In genomic region chr10:110858297-110858934, GRCh38 we compare ENCODE assay signal across 10 cellular contexts. TPM values are rescaled to one million over a fixed set of nuclear protein-coding genes. Genes with fewer than 3 reads are reported as not detected.
DNase-seq lines count a peak whose midpoint lies in the region; ATAC-seq and TF ChIP-seq lines count a peak whose summit lies in the region.
"Had no signal": no experiment of that assay in that cellular context is flagged by ENCODE, and none has a peak within 500 bp of the region (broad histone marks: within the 10 kb centered on the region; RNA-seq: fewer than 3 reads in every experiment).

No MANE protein-coding gene starts in this region.

- H3K4me3 ChIP-seq in thymus (ENCODE audit: low read length): no peak overlapping the region

- no peaks in the 10 kb centered on the region for H3K9me3 ChIP-seq in thymus (ENCODE audit: control insufficient read depth)

- 65% methylated on average over 1 of the region's 1 CpG for WGBS in thymus

- no peak for TF ChIP-seq CTCF in glutamatergic neuron (IDR thresholded peaks at IDR 0.05; ENCODE audit: partially characterized antibody, unreplicated experiment)

- H3K27ac ChIP-seq in thymus (ENCODE audit: low read depth): peak overlapping the region; percentile 86

- DNase-seq in activated naive CD4-positive, alpha-beta T cell treated with anti-CD3 and anti-CD28 coated beads, Interleukin-2, amount 10 ng/mL, durations not matched to agents 7 days and 5 days: no peak
- DNase-seq in activated naive CD4-positive, alpha-beta T cell treated with anti-CD3 and anti-CD28 coated beads, Interleukin-2, amount 50 U/mL, for 16 hours: no peak
- peak; percentile 5 for DNase-seq in T-helper 2 cell treated with Interferon-gamma antibody and Interleukin-4, amounts not matched to agents 5 μg/mL and 100 μg/mL, for 36 hours (ENCODE audit: low spot score)
- no peak for DNase-seq in glutamatergic neuron
- DNase-seq: activated CD4-positive, alpha-beta T cell treated with anti-CD3 and anti-CD28 coated beads, Interleukin-2, amount 50 U/mL, for 4 hours; cortex of kidney had no signal

- H3K36me3 Mint-ChIP-seq in activated naive CD4-positive, alpha-beta T cell treated with anti-CD3 and anti-CD28 coated beads, Interleukin-2, amount 10 ng/mL, durations not matched to agents 7 days and 5 days: peaks cover 2% of the 10 kb centered on the region
- peaks cover 7% of the 10 kb centered on the region for H3K36me3 Mint-ChIP-seq in T-helper 2 cell treated with Interferon-gamma antibody and Interleukin-4, amounts not matched to agents 5 μg/mL and 100 μg/mL, for 36 hours (ENCODE audit: low read depth)
- H3K36me3 Mint-ChIP-seq in glutamatergic neuron (ENCODE audit: unreplicated experiment): no peaks in the 10 kb centered on the region

- H3K27me3 Mint-ChIP-seq in activated naive CD4-positive, alpha-beta T cell treated with anti-CD3 and anti-CD28 coated beads, Interleukin-2, amount 10 ng/mL, durations not matched to agents 7 days and 5 days: no peaks in the 10 kb centered on the region
- H3K27me3 Mint-ChIP-seq in T-helper 2 cell treated with Interferon-gamma antibody and Interleukin-4, amounts not matched to agents 5 μg/mL and 100 μg/mL, for 36 hours (ENCODE audit: low read depth): no peaks in the 10 kb centered on the region
- H3K27me3 Mint-ChIP-seq in glutamatergic neuron (ENCODE audit: unreplicated experiment): peaks cover 13% of the 10 kb centered on the region

- peak overlapping the region; percentile 6 for H3K4me3 Mint-ChIP-seq in activated naive CD4-positive, alpha-beta T cell treated with anti-CD3 and anti-CD28 coated beads, Interleukin-2, amount 10 ng/mL, durations not matched to agents 7 days and 5 days
- H3K4me3 Mint-ChIP-seq in T-helper 2 cell treated with Interferon-gamma antibody and Interleukin-4, amounts not matched to agents 5 μg/mL and 100 μg/mL, for 36 hours: peak overlapping the region; percentile 58
- no peak overlapping the region for H3K4me3 Mint-ChIP-seq in glutamatergic neuron (ENCODE audit: unreplicated experiment)

- no peak for ATAC-seq in GM18858 (IDR thresholded peaks at IDR 0.05; ENCODE audit: unreplicated experiment)
- ATAC-seq in HG02870 (IDR thresholded peaks at IDR 0.05; ENCODE audit: unreplicated experiment): no peak
- ATAC-seq in HG03196 (IDR thresholded peaks at IDR 0.05; ENCODE audit: unreplicated experiment): no peak

- no peaks in the 10 kb centered on the region for H3K36me3 ChIP-seq in thymus (ENCODE audit: control insufficient read depth, insufficient read depth)

- CTCF ChIA-PET in activated naive CD4-positive, alpha-beta T cell treated with anti-CD3 and anti-CD28 coated beads, Interleukin-2, amount 10 ng/mL, durations not matched to agents 7 days and 5 days (lab: Charles Lee): interaction anchor here (1.2 to 3.5 kb wide), 6 partner anchors 9 to 55 kb away, joined by 3 to 16 read pairs (median 4); no protein-coding TSS in a partner anchor

- peak overlapping the region; percentile 95 for H3K27ac Mint-ChIP-seq in activated naive CD4-positive, alpha-beta T cell treated with anti-CD3 and anti-CD28 coated beads, Interleukin-2, amount 10 ng/mL, durations not matched to agents 7 days and 5 days
- peak overlapping the region; percentile 82 for H3K27ac Mint-ChIP-seq in T-helper 2 cell treated with Interferon-gamma antibody and Interleukin-4, amounts not matched to agents 5 μg/mL and 100 μg/mL, for 36 hours
- H3K27ac Mint-ChIP-seq in glutamatergic neuron (ENCODE audit: unreplicated experiment): peak overlapping the region; percentile 78

- no peaks in the 10 kb centered on the region for H3K27me3 ChIP-seq in thymus (ENCODE audit: control insufficient read depth, insufficient read depth)

- peaks cover 7% of the 10 kb centered on the region for H3K9me3 Mint-ChIP-seq in activated naive CD4-positive, alpha-beta T cell treated with anti-CD3 and anti-CD28 coated beads, Interleukin-2, amount 10 ng/mL, durations not matched to agents 7 days and 5 days
- H3K9me3 Mint-ChIP-seq in T-helper 2 cell treated with Interferon-gamma antibody and Interleukin-4, amounts not matched to agents 5 μg/mL and 100 μg/mL, for 36 hours: peaks cover 8% of the 10 kb centered on the region
- H3K9me3 Mint-ChIP-seq in glutamatergic neuron (ENCODE audit: unreplicated experiment): peaks cover 13% of the 10 kb centered on the region

- peaks cover 52% of the 10 kb centered on the region for H3K4me1 ChIP-seq in thymus (ENCODE audit: control insufficient read depth, insufficient read depth, low read length)

- peaks cover 90% of the 10 kb centered on the region for H3K4me1 Mint-ChIP-seq in activated naive CD4-positive, alpha-beta T cell treated with anti-CD3 and anti-CD28 coated beads, Interleukin-2, amount 10 ng/mL, durations not matched to agents 7 days and 5 days
- H3K4me1 Mint-ChIP-seq in T-helper 2 cell treated with Interferon-gamma antibody and Interleukin-4, amounts not matched to agents 5 μg/mL and 100 μg/mL, for 36 hours (ENCODE audit: low read depth): peaks cover 61% of the 10 kb centered on the region
- peaks cover 30% of the 10 kb centered on the region for H3K4me1 Mint-ChIP-seq in glutamatergic neuron (ENCODE audit: low read depth, unreplicated experiment)

RNA-seq across cellular contexts. Expression of gene PDCD4, which starts 13.3 kb away (rescaled TPM):
- 149 TPM for total RNA-seq in glutamatergic neuron (ENCODE audit: unreplicated experiment)
- polyA plus RNA-seq in thymus: 260 TPM
